9 cellular contexts compared by ENCODE assay signal in genomic region chr1:160834945-160835565, GRCh38. TPM values are rescaled to one million over a fixed set of nuclear protein-coding genes. Genes with fewer than 3 reads are reported as not detected.
DNase-seq lines count a peak whose midpoint lies in the region; ATAC-seq and TF ChIP-seq lines count a peak whose summit lies in the region.
"Had no signal": no experiment of that assay in that cellular context is flagged by ENCODE, and none has a peak within 500 bp of the region (broad histone marks: within the 10 kb centered on the region; RNA-seq: fewer than 3 reads in every experiment).

No MANE protein-coding gene starts in this region.

- no peaks in the 10 kb centered on the region for H3K9me3 ChIP-seq in CD4-positive, alpha-beta T cell (ENCODE audit: control insufficient read depth, low read length)
- H3K9me3 ChIP-seq in OCI-LY7 (ENCODE audit: low read length) (no peaks in the 10 kb centered on the region), ascending aorta (no peaks in the 10 kb centered on the region), liver (ENCODE audit: control insufficient read depth in 4 of 4, low read length in 3 of 4) (no peaks in the 10 kb centered on the region)

- no peaks in the 10 kb centered on the region for H3K9me2 ChIP-seq in OCI-LY7 (ENCODE audit: insufficient read depth, low read length)

- H3K4me3 ChIP-seq in OCI-LY7 (ENCODE audit: low read depth, low read length, poor library complexity, severe bottlenecking) = no peak overlapping the region
- no peak overlapping the region for H3K4me3 ChIP-seq in ascending aorta
- no peak overlapping the region for H3K4me3 ChIP-seq in liver (ENCODE audit: low read depth in 1 of 3, low read length in 3 of 3)

- peaks cover 12% of the 10 kb centered on the region for H3K36me3 Mint-ChIP-seq in CD4-positive, alpha-beta T cell (ENCODE audit: low read depth)

- H3K36me3 ChIP-seq in OCI-LY7 (ENCODE audit: insufficient read depth, low read length) = no peaks in the 10 kb centered on the region
- no peaks in the 10 kb centered on the region for H3K36me3 ChIP-seq in ascending aorta
- H3K36me3 ChIP-seq in liver (ENCODE audit: control insufficient read depth in 4 of 4, insufficient read depth in 3 of 4, low read depth in 1 of 4, low read length in 3 of 4) = no peaks in the 10 kb centered on the region

- H3K27me3 ChIP-seq in CD4-positive, alpha-beta T cell (ENCODE audit: control insufficient read depth, insufficient read depth, low read length) = no peaks in the 10 kb centered on the region
- H3K27me3 ChIP-seq in ascending aorta = no peaks in the 10 kb centered on the region
- H3K27me3 ChIP-seq in liver (ENCODE audit: control insufficient read depth in 4 of 4, insufficient read depth in 4 of 4, low read length in 3 of 4) = no peaks in the 10 kb centered on the region

- intact Hi-C loops in CD4-positive, alpha-beta T cell (cut with DNase I, micrococcal nuclease) = loop anchor here (1.0 to 10.0 kb wide), 9 partner anchors 36 to 262 kb away; partner anchors contain the start of genes ITLN1 (in 2 of the 2), KLHDC9 (in 2 of the 2) and LY9 (in 1 of the 2)
- intact Hi-C loops in OCI-LY7 (cut with micrococcal nuclease; ENCODE audit: unreplicated experiment) (loop anchor here (1.0 to 10.0 kb wide), 6 partner anchors 42 to 410 kb away; partner anchors contain the start of gene KLHDC9), ascending aorta (cut with DNase I) (loop anchor here (5.0 to 10.0 kb wide), 2 partner anchors 117 to 260 kb away; partner anchors contain the start of genes ITLN2 and KLHDC9)

- no peak overlapping the region for H3K4me3 Mint-ChIP-seq in CD4-positive, alpha-beta T cell
- H3K4me3 Mint-ChIP-seq: activated B cell treated with CpG ODN at 0.5 μM for 24 hours had no signal

- TF ChIP-seq CTCF in CD4-positive, alpha-beta T cell (IDR thresholded peaks at IDR 0.05) = peak; percentile 92
- TF ChIP-seq CTCF in GM20000 (IDR thresholded peaks at IDR 0.05; ENCODE audit: extremely low read depth, missing control alignments) (peak; percentile 52), OCI-LY7 (conservative IDR thresholded peaks at IDR 0.05; ENCODE audit: low read length) (peak; percentile 99), ascending aorta (IDR thresholded peaks at IDR 0.05) (peak; percentile 8 to 57 (median 35)), liver (IDR thresholded peaks at IDR 0.05; ENCODE audit: low read depth, low read length, missing input control) (peak; percentile 68)

- CTCF ChIA-PET in CD4-positive, alpha-beta T cell (lab: Charles Lee) = interaction anchor here (0.6 to 2.5 kb wide), 23 partner anchors 9 to 262 kb away, joined by 3 to 13 read pairs (median 4); partner anchors contain the start of genes ARHGAP30, ITLN1 and LY9
- CTCF ChIA-PET in OCI-LY7 (lab: Charles Lee; ENCODE audit: unreplicated experiment) = interaction anchor here (1.1 to 4.9 kb wide), 3 partner anchors 37 to 118 kb away, joined by 3 to 52 read pairs (median 10); partner anchors contain the start of gene ITLN2

- no peak overlapping the region for H3K9ac ChIP-seq in liver (ENCODE audit: low read depth in 1 of 2, low read length in 2 of 2)

- no peaks in the 10 kb centered on the region for H3K27me3 Mint-ChIP-seq in CD4-positive, alpha-beta T cell
- H3K27me3 Mint-ChIP-seq: activated B cell treated with CpG ODN at 0.5 μM for 24 hours had no signal

- H3K27ac ChIP-seq in CD4-positive, alpha-beta T cell (ENCODE audit: low read depth, low read length) = no peak overlapping the region
- H3K27ac ChIP-seq in OCI-LY7 (ENCODE audit: low read depth, low read length, poor library complexity, severe bottlenecking) (no peak overlapping the region), ascending aorta (no peak overlapping the region), liver (ENCODE audit: low read depth in 1 of 2, low read length in 2 of 2) (no peak overlapping the region)

- H3K27ac Mint-ChIP-seq in CD4-positive, alpha-beta T cell = peak overlapping the region; percentile 96

- peaks cover 27% of the 10 kb centered on the region for H3K4me1 ChIP-seq in OCI-LY7 (ENCODE audit: insufficient read depth, low read length, poor library complexity, severe bottlenecking)
- no peaks in the 10 kb centered on the region for H3K4me1 ChIP-seq in ascending aorta
- H3K4me1 ChIP-seq in liver (ENCODE audit: control insufficient read depth in 4 of 4, insufficient read depth in 4 of 4, low read length in 3 of 4) = no peaks in the 10 kb centered on the region

- H2AFZ ChIP-seq in OCI-LY7 (ENCODE audit: low read length) = no peak overlapping the region

- BruUV-seq in OCI-LY7 (replicated peaks; lab: Mats Ljungman, UMichigan) = no TSS peak

- WGBS in liver = 76% methylated on average over 3 of the region's 3 CpGs

- ATAC-seq in CD4-positive, alpha-beta T cell (ENCODE audit: poor library complexity) = no peak
- ATAC-seq in GM18870 (IDR thresholded peaks at IDR 0.05; ENCODE audit: unreplicated experiment) = no peak
- ATAC-seq in HG03175 (IDR thresholded peaks at IDR 0.05; ENCODE audit: unreplicated experiment) = no peak

- DNase-seq in CD4-positive, alpha-beta T cell = peak in 7 of 10 experiments; percentile 18 to 49 (median 24)
- DNase-seq in GM20000 (ENCODE audit: low spot score) (peak; percentile 36), OCI-LY7 (ENCODE audit: low spot score) (peak; percentile 80), ascending aorta (ENCODE audit: low spot score in 2 of 2) (no peak), Ammon's horn (ENCODE audit: low spot score) (no peak)
- DNase-seq: activated B cell treated with CpG ODN at 0.5 μM for 24 hours had no signal

- TF ChIP-seq RAD21 in liver (IDR thresholded peaks at IDR 0.05) = peak; percentile 95 to 96

- H3K79me2 ChIP-seq in OCI-LY7 (ENCODE audit: insufficient read depth, low read depth, low read length) = no peaks in the 10 kb centered on the region

- no peaks in the 10 kb centered on the region for H4K20me1 ChIP-seq in OCI-LY7 (ENCODE audit: insufficient read depth, low read length)

- peaks cover 73% of the 10 kb centered on the region for H3K4me1 Mint-ChIP-seq in CD4-positive, alpha-beta T cell (ENCODE audit: low read depth)

- POLR2A ChIA-PET in CD4-positive, alpha-beta T cell (lab: Charles Lee) = interaction anchor here (0.7 to 4.0 kb wide), 8 partner anchors 38 to 505 kb away, joined by 3 to 50 read pairs (median 6); partner anchors contain the start of genes ITLN1 and LY9
- POLR2A ChIA-PET in OCI-LY7 (lab: Charles Lee) = interaction anchor here (0.6 to 1.7 kb wide), 4 partner anchors 11 to 301 kb away, joined by 3 to 7 read pairs (median 3); no protein-coding TSS in a partner anchor

- no peaks in the 10 kb centered on the region for H3K9me3 Mint-ChIP-seq in CD4-positive, alpha-beta T cell
- H3K9me3 Mint-ChIP-seq: activated B cell treated with CpG ODN at 0.5 μM for 24 hours had no signal

- no peak overlapping the region for H3K4me2 ChIP-seq in OCI-LY7 (ENCODE audit: low read length)

TF ChIP-seq in liver, 16 proteins besides CTCF, POLR2A, EP300 and RAD21 (continues in another document):
- TF ChIP-seq, protein P1, sequence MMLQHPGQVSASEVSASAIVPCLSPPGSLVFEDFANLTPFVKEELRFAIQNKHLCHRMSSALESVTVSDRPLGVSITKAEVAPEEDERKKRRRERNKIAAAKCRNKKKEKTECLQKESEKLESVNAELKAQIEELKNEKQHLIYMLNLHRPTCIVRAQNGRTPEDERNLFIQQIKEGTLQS (IDR thresholded peaks at IDR 0.05) = no peak
- TF ChIP-seq, protein P2, sequence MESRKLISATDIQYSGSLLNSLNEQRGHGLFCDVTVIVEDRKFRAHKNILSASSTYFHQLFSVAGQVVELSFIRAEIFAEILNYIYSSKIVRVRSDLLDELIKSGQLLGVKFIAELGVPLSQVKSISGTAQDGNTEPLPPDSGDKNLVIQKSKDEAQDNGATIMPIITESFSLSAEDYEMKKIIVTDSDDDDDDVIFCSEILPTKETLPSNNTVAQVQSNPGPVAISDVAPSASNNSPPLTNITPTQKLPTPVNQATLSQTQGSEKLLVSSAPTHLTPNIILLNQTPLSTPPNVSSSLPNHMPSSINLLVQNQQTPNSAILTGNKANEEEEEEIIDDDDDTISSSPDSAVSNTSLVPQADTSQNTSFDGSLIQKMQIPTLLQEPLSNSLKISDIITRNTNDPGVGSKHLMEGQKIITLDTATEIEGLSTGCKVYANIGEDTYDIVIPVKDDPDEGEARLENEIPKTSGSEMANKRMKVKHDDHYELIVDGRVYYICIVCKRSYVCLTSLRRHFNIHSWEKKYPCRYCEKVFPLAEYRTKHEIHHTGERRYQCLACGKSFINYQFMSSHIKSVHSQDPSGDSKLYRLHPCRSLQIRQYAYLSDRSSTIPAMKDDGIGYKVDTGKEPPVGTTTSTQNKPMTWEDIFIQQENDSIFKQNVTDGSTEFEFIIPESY (IDR thresholded peaks at IDR 0.05) = no peak
- TF ChIP-seq HNF4G (IDR thresholded peaks at IDR 0.05) = no peak
- TF ChIP-seq JUND (IDR thresholded peaks at IDR 0.05) = no peak

RNA-seq across cellular contexts. Expression of gene CD244, which starts 27.6 kb away (rescaled TPM):
- under 1 TPM; 0.53 to 0.55 TPM for total RNA-seq in CD4-positive, alpha-beta T cell
- not detected in 2 replicates for total RNA-seq in OCI-LY7 (2014; rRNA removed; shearing (Covaris generic))
- total RNA-seq in OCI-LY7 (2022) (not detected in 2 replicates), ascending aorta (not detected), liver (1 to 10 TPM; 2.4 to 6.6 TPM)
- polyA plus RNA-seq in liver = 1 to 10 TPM in 1 of 2 donors, under 1 TPM in 1; 0.85 to 1.1 TPM
- total RNA-seq: activated B cell treated with CpG ODN at 0.5 μM for 24 hours had no signal

RNA-seq across cellular contexts. Expression of gene LY9, which starts 39.1 kb away (rescaled TPM):
- total RNA-seq in CD4-positive, alpha-beta T cell = 100 to 1,000 TPM; 124 TPM
- total RNA-seq in OCI-LY7 (2014; rRNA removed; shearing (Covaris generic)) = 23.7 and 28.4 TPM in 2 replicates
- total RNA-seq in OCI-LY7 (2022) (40.2 and 42.8 TPM in 2 replicates), ascending aorta (0.11 TPM), liver (1 to 10 TPM in 1 of 2 donors, under 1 TPM in 1; 0.84 to 1.5 TPM)
- polyA plus RNA-seq in liver = under 1 TPM; 0.21 to 0.42 TPM

RNA-seq across cellular contexts. Expression of gene ITLN1, which starts 49.9 kb away (rescaled TPM):
- not detected for total RNA-seq in CD4-positive, alpha-beta T cell
- total RNA-seq in OCI-LY7 (2014; rRNA removed; shearing (Covaris generic)) = not detected in 2 replicates
- total RNA-seq in OCI-LY7 (2022) (not detected in 2 replicates), ascending aorta (2.2 TPM), liver (10 to 100 TPM in 1 of 2 donors, 1 to 10 TPM in 1; 5.0 to 13.4 TPM)
- polyA plus RNA-seq in liver = 1 to 10 TPM; 3.7 to 6.1 TPM
- total RNA-seq: activated B cell treated with CpG ODN at 0.5 μM for 24 hours had no signal

Comparison
In these comparisons a context has a peak if more than half of its experiments do, and no peak if none do; other contexts are left out.
1. DNase-seq: peak in CD4-positive, alpha-beta T cell (7 of 10), GM20000 (single experiment) and OCI-LY7 (single experiment); none in ascending aorta (0 of 2) and Ammon's horn (single experiment).
2. CTCF ChIP-seq: peak in every context shown above with its lines; median percentile 99 in OCI-LY7; 92 in CD4-positive, alpha-beta T cell; 68 in liver; 52 in GM20000; 35 in ascending aorta.
3. RNA of gene LY9, which starts 39.1 kb away (total RNA-seq): 124 TPM in CD4-positive, alpha-beta T cell and 23.7 to 42.8 TPM in OCI-LY7; 0.84 to 1.5 TPM in liver and 0.11 TPM in ascending aorta (single experiment); every median in the first group is over 4 times any median in the second.